28 cellular contexts compared by ENCODE assay signal in genomic region chr11:77024745-77025144, GRCh38. TPM values are rescaled to one million over a fixed set of nuclear protein-coding genes. Genes with fewer than 3 reads are reported as not detected.
"Had no signal": no experiment of that assay in that cellular context is flagged by ENCODE, and none has a peak within 500 bp of the region (broad histone marks: within the 10 kb centered on the region; RNA-seq: fewer than 3 reads in every experiment).

No MANE protein-coding gene starts in this region.

- DNase-seq: activated CD4-positive, alpha-beta T cell treated with anti-CD3 and anti-CD28 coated beads for 48 hours; activated CD4-positive, alpha-beta T cell treated with anti-CD3 and anti-CD28 coated beads, Interleukin-2, amount 50 U/mL, for 4 hours; activated CD4-positive, CD25-positive, alpha-beta regulatory T cell treated with anti-CD3 and anti-CD28 coated beads, Interleukin-2, amount 50 U/mL, for 72 hours; activated CD8-positive, alpha-beta memory T cell treated with anti-CD3 and anti-CD28 coated beads, Interleukin-2, amount 50 U/mL, for 48 hours; activated CD8-positive, alpha-beta T cell treated with anti-CD3 and anti-CD28 coated beads, Interleukin-2, amount 10 ng/mL, durations not matched to agents 7 days and 5 days; activated effector memory CD4-positive, alpha-beta T cell treated with Interleukin-2 at 50 U/mL for 16 hours; activated naive CD4-positive, alpha-beta T cell; activated T-cell treated with anti-CD3 and anti-CD28 coated beads, Interleukin-2, amount 50 U/mL, for 1 hour; aorta; caudate nucleus; Karpas-422; MM.1S; NCI-H1105; NCI-H1436; NCI-H1694 treated with DMSO at 0.1 percent for 48 hours; NCI-H2029 treated with DMSO at 0.1 percent for 48 hours; NCI-H345; NCI-H510A; Right ventricle myocardium superior; RPMI8226; SJCRH30; SK-N-SH; SW 1271 had no signal

- H3K36me3 Mint-ChIP-seq: activated naive CD4-positive, alpha-beta T cell treated with anti-CD3 and anti-CD28 coated beads, Interleukin-2, amount 50 U/mL, for 24 hours had no signal

- ATAC-seq: activated CD8-positive, alpha-beta T cell treated with anti-CD3 and anti-CD28 coated beads, Interleukin-2, amount 10 ng/mL, durations not matched to agents 7 days and 5 days had no signal

- H3K9me3 Mint-ChIP-seq: activated naive CD4-positive, alpha-beta T cell treated with anti-CD3 and anti-CD28 coated beads, Interleukin-2, amount 50 U/mL, for 24 hours; activated T-helper 1 cell treated with anti-CD3 and anti-CD28 coated beads, Interleukin-12 subunit alpha, Interleukin-12 subunit beta, Interleukin-2, Interleukin-4 antibody, amounts not matched to agents 30 ng/mL and 10 ng/mL and 1 ng/mL, durations not matched to agents 14 hours and 24 hours and 36 hours; T-helper 1 cell treated with Interleukin-12 subunit alpha and Interleukin-12 subunit beta and Interleukin-4 antibody, amounts not matched to agents 30 μg/mL and 1 μg/mL, for 36 hours had no signal

- H3K27ac Mint-ChIP-seq: activated CD8-positive, alpha-beta T cell treated with anti-CD3 and anti-CD28 coated beads, Interleukin-2, amount 10 ng/mL, durations not matched to agents 7 days and 5 days; activated naive CD4-positive, alpha-beta T cell treated with anti-CD3 and anti-CD28 coated beads, Interleukin-2, amount 50 U/mL, for 24 hours; activated T-helper 1 cell treated with anti-CD3 and anti-CD28 coated beads, Interleukin-12 subunit alpha, Interleukin-12 subunit beta, Interleukin-2, Interleukin-4 antibody, amounts not matched to agents 30 ng/mL and 10 ng/mL and 1 ng/mL, durations not matched to agents 14 hours and 24 hours and 36 hours; T-helper 1 cell treated with Interleukin-12 subunit alpha and Interleukin-12 subunit beta and Interleukin-4 antibody, amounts not matched to agents 30 μg/mL and 1 μg/mL, for 36 hours had no signal

- H3K4me1 Mint-ChIP-seq: activated naive CD4-positive, alpha-beta T cell treated with anti-CD3 and anti-CD28 coated beads, Interleukin-2, amount 50 U/mL, for 24 hours had no signal

- H3K4me3 Mint-ChIP-seq: activated CD8-positive, alpha-beta T cell treated with anti-CD3 and anti-CD28 coated beads, Interleukin-2, amount 10 ng/mL, durations not matched to agents 7 days and 5 days; activated naive CD4-positive, alpha-beta T cell treated with anti-CD3 and anti-CD28 coated beads, Interleukin-2, amount 50 U/mL, for 24 hours; activated T-helper 1 cell treated with anti-CD3 and anti-CD28 coated beads, Interleukin-12 subunit alpha, Interleukin-12 subunit beta, Interleukin-2, Interleukin-4 antibody, amounts not matched to agents 30 ng/mL and 10 ng/mL and 1 ng/mL, durations not matched to agents 14 hours and 24 hours and 36 hours; T-helper 1 cell treated with Interleukin-12 subunit alpha and Interleukin-12 subunit beta and Interleukin-4 antibody, amounts not matched to agents 30 μg/mL and 1 μg/mL, for 36 hours had no signal

RNA-seq across cellular contexts. Expression of gene B3GNT6, which starts 9.5 kb away (rescaled TPM):
- total RNA-seq: activated CD8-positive, alpha-beta T cell treated with anti-CD3 and anti-CD28 coated beads, Interleukin-2, amount 10 ng/mL, durations not matched to agents 7 days and 5 days; activated T-helper 1 cell treated with anti-CD3 and anti-CD28 coated beads, Interleukin-12 subunit alpha, Interleukin-12 subunit beta, Interleukin-2, Interleukin-4 antibody, amounts not matched to agents 30 ng/mL and 10 ng/mL and 1 ng/mL, durations not matched to agents 14 hours and 24 hours and 36 hours; aorta; cerebellum; OCI-LY7; Right ventricle myocardium superior; SJCRH30 had no signal
- polyA plus RNA-seq: aorta, SK-N-SH had no signal
